8 cellular contexts compared by ENCODE assay signal in genomic region chr5:116652196-116652729, GRCh38.
DNase-seq lines count a peak whose midpoint lies in the region; ATAC-seq and TF ChIP-seq lines count a peak whose summit lies in the region.

No MANE protein-coding gene starts in this region.

- DNase-seq in RPMI7951 (ENCODE audit: low read depth) (peak; percentile 78), heart left ventricle (peak in 4 of 5 donors; percentile 57 to 86 (median 75)), NCI-H524 treated with DMSO at 0.1 percent for 48 hours (lab: John Stamatoyannopoulos, UW) (no peak), NK-92 (lab: John Stamatoyannopoulos, UW; ENCODE audit: unreplicated experiment) (no peak), NCI-H524 (lab: John Stamatoyannopoulos, UW) (no peak)

- peak overlapping the region in 5 of 12 donors; percentile 11 to 47 (median 30) for H3K27ac ChIP-seq in heart left ventricle
- peak overlapping the region in 12 of 21 experiments; percentile 6 to 69 (median 45) for H3K27ac ChIP-seq in skin epidermis

- ATAC-seq in GM18858 (IDR thresholded peaks at IDR 0.05; ENCODE audit: unreplicated experiment): peak; percentile 68
- ATAC-seq in HG03039 (IDR thresholded peaks at IDR 0.05; ENCODE audit: unreplicated experiment): peak; percentile 84
- ATAC-seq in heart left ventricle: peak in 3 of 4 donors; percentile 93 to 97 (median 94)

- H3K4me3 ChIP-seq in heart left ventricle (no peak overlapping the region), skin epidermis (no peak overlapping the region)

- H3K36me3 ChIP-seq in heart left ventricle: no peaks in the 10 kb centered on the region

- no peaks in the 10 kb centered on the region for H3K9me3 ChIP-seq in heart left ventricle

- intact Hi-C loops in heart left ventricle (cut with DNase I): no loop called here

- TF ChIP-seq POLR2A in heart left ventricle (IDR thresholded peaks at IDR 0.05): no peak

- WGBS in heart left ventricle, 4 donors: 30 to 44% (median 38%) methylated on average over 7 of the region's 7 CpGs

- no peaks in the 10 kb centered on the region for H3K27me3 ChIP-seq in heart left ventricle

- peaks cover 0 to 18% (median 1%) of the 10 kb centered on the region in 12 donors for H3K4me1 ChIP-seq in heart left ventricle

- no peak for TF ChIP-seq CTCF in heart left ventricle (IDR thresholded peaks at IDR 0.05)

Comparison
In these comparisons a context has a peak if more than half of its experiments do, and no peak if none do; other contexts are left out.
1. DNase-seq: peak in RPMI7951 (single experiment) and heart left ventricle (4 of 5); none in NCI-H524 treated with DMSO at 0.1 percent for 48 hours (single experiment), NK-92 (single experiment) and NCI-H524 (0 of 2).
2. Peak in every context shown above with its lines, with median percentiles within 50 percentile points of each other: ATAC-seq.